31 cellular contexts compared by ENCODE assay signal in the genomic region with DNA sequence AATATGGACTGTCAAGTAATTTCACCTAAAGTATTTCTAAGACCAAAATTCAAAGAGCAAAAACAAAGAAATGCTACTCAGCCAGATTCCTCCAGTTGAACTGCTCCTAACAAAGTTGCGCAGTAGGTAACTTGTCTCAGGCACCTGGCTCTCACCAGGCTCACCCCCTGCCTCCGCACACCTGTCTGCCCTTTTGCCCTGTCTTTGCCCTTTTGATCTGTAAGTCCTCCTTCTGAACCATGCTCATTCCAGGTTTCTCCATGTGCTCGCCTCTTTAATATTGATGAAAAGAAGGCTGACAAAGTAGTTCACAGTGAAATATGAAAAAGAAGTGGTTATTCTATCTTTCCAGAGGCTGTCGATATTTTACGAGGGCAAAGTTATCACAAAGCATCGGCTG.
"Had no signal": no experiment of that assay in that cellular context is flagged by ENCODE, and none has a peak within 500 bp of the region (broad histone marks: within the 10 kb centered on the region; RNA-seq: fewer than 3 reads in every experiment).

No MANE protein-coding gene starts in this region.

- H3K27ac ChIP-seq: brain microvascular endothelial cell, gastrocnemius medialis, left ventricle myocardium inferior, parathyroid adenoma, testis, upper lobe of left lung, vagina had no signal

- H3K9ac ChIP-seq: parathyroid adenoma had no signal

- H3K4me1 ChIP-seq: gastrocnemius medialis, left ventricle myocardium inferior, parathyroid adenoma, testis, upper lobe of left lung had no signal

- H3K36me3 Mint-ChIP-seq: activated CD4-positive, alpha-beta memory T cell treated with anti-CD3 and anti-CD28 coated beads for 36 hours; activated naive CD8-positive, alpha-beta T cell treated with anti-CD3 and anti-CD28 coated beads, Interleukin-2, amount 10 ng/mL, durations not matched to agents 7 days and 5 days; naive thymus-derived CD8-positive, alpha-beta T cell had no signal

- H3K4me1 Mint-ChIP-seq: activated CD4-positive, alpha-beta T cell treated with anti-CD3 and anti-CD28 coated beads, Interleukin-2, amount 10 ng/mL, durations not matched to agents 24 days and 14 days; activated naive CD8-positive, alpha-beta T cell treated with anti-CD3 and anti-CD28 coated beads, Interleukin-2, amount 10 ng/mL, durations not matched to agents 7 days and 5 days; naive thymus-derived CD8-positive, alpha-beta T cell; T-helper 17 cell had no signal

- H3K4me3 Mint-ChIP-seq: activated CD4-positive, alpha-beta memory T cell treated with anti-CD3 and anti-CD28 coated beads for 36 hours; activated CD4-positive, alpha-beta T cell treated with anti-CD3 and anti-CD28 coated beads, Interleukin-2, amount 10 ng/mL, durations not matched to agents 24 days and 14 days; activated naive CD4-positive, alpha-beta T cell treated with anti-CD3 and anti-CD28 coated beads for 36 hours; activated naive CD8-positive, alpha-beta T cell treated with anti-CD3 and anti-CD28 coated beads, Interleukin-2, amount 10 ng/mL, durations not matched to agents 7 days and 5 days; activated T-helper 1 cell treated with anti-CD3 and anti-CD28 coated beads, Interleukin-12 subunit alpha, Interleukin-12 subunit beta, Interleukin-2, Interleukin-4 antibody, amounts not matched to agents 30 ng/mL and 10 ng/mL and 1 ng/mL, durations not matched to agents 14 hours and 24 hours and 36 hours; effector memory CD8-positive, alpha-beta T cell; naive thymus-derived CD8-positive, alpha-beta T cell; neural crest cell; T-helper 17 cell had no signal

- H3K9me3 ChIP-seq: gastrocnemius medialis, left ventricle myocardium inferior, testis, upper lobe of left lung, vagina had no signal

- H3K36me3 ChIP-seq: brain microvascular endothelial cell, gastrocnemius medialis, left ventricle myocardium inferior, upper lobe of left lung, vagina had no signal

- H3K27me3 Mint-ChIP-seq: activated CD4-positive, alpha-beta memory T cell treated with anti-CD3 and anti-CD28 coated beads for 36 hours; activated CD4-positive, alpha-beta T cell treated with anti-CD3 and anti-CD28 coated beads, Interleukin-2, amount 10 ng/mL, durations not matched to agents 24 days and 14 days; activated naive CD8-positive, alpha-beta T cell treated with anti-CD3 and anti-CD28 coated beads, Interleukin-2, amount 10 ng/mL, durations not matched to agents 7 days and 5 days; T-helper 17 cell had no signal

- H3K27ac Mint-ChIP-seq: activated CD4-positive, alpha-beta memory T cell treated with anti-CD3 and anti-CD28 coated beads for 36 hours; activated CD4-positive, alpha-beta T cell treated with anti-CD3 and anti-CD28 coated beads, Interleukin-2, amount 10 ng/mL, durations not matched to agents 24 days and 14 days; activated naive CD4-positive, alpha-beta T cell treated with anti-CD3 and anti-CD28 coated beads for 36 hours; activated naive CD8-positive, alpha-beta T cell treated with anti-CD3 and anti-CD28 coated beads, Interleukin-2, amount 10 ng/mL, durations not matched to agents 7 days and 5 days; activated T-helper 1 cell treated with anti-CD3 and anti-CD28 coated beads, Interleukin-12 subunit alpha, Interleukin-12 subunit beta, Interleukin-2, Interleukin-4 antibody, amounts not matched to agents 30 ng/mL and 10 ng/mL and 1 ng/mL, durations not matched to agents 14 hours and 24 hours and 36 hours; effector memory CD8-positive, alpha-beta T cell; naive thymus-derived CD8-positive, alpha-beta T cell; T-helper 17 cell had no signal

- ATAC-seq: effector memory CD8-positive, alpha-beta T cell; gastrocnemius medialis; naive thymus-derived CD8-positive, alpha-beta T cell; right cardiac atrium; stimulated activated naive CD8-positive, alpha-beta T cell treated with anti-CD3 and anti-CD28 coated beads, Interleukin-15, Interleukin-2, amounts not matched to agents 100 U/mL and 50 U/mL, for 24 hours; T-helper 17 cell had no signal

- DNase-seq: activated CD4-positive, alpha-beta memory T cell treated with anti-CD3 and anti-CD28 coated beads for 36 hours; activated CD4-positive, alpha-beta T cell treated with anti-CD3 and anti-CD28 coated beads, Interleukin-2, amount 10 ng/mL, durations not matched to agents 24 days and 14 days; activated CD4-positive, CD25-positive, alpha-beta regulatory T cell treated with anti-CD3 and anti-CD28 coated beads, Interleukin-2, amount 50 U/mL, for 72 hours; activated CD8-positive, alpha-beta memory T cell treated with anti-CD3 and anti-CD28 coated beads, Interleukin-2, amount 50 U/mL, for 4 hours; activated effector memory CD4-positive, alpha-beta T cell treated with anti-CD3 and anti-CD28 coated beads, Interleukin-2, amount 50 U/mL, for 16 hours; activated naive CD4-positive, alpha-beta T cell treated with anti-CD3 and anti-CD28 coated beads for 36 hours; activated naive CD8-positive, alpha-beta T cell treated with anti-CD3 and anti-CD28 coated beads, Interleukin-2, amount 10 ng/mL, durations not matched to agents 7 days and 5 days; activated T-cell treated with anti-CD3 and anti-CD28 coated beads, Interleukin-2, amount 50 U/mL, for 1 hour; amniotic stem cell; brain microvascular endothelial cell; cortex of kidney; effector memory CD8-positive, alpha-beta T cell; erythroblast; gastrocnemius medialis; glutamatergic neuron; islet precursor cell; left ventricle myocardium inferior; naive thymus-derived CD8-positive, alpha-beta T cell; nucleus accumbens; right cardiac atrium; stimulated activated CD4-positive, alpha-beta T cell treated with anti-CD3 and anti-CD28 coated beads, Interleukin-12 subunit alpha, Interleukin-12 subunit beta, amount 100 ng/mL, for 4 hours; stimulated activated CD4-positive, alpha-beta T cell treated with anti-CD3 and anti-CD28 coated beads, Interleukin-4, amount 100 ng/mL, for 1 hour; stimulated activated naive CD8-positive, alpha-beta T cell treated with anti-CD3 and anti-CD28 coated beads, Interleukin-15, Interleukin-2, amounts not matched to agents 100 U/mL and 50 U/mL, for 24 hours; T-helper 17 cell; T1000; testis; upper lobe of left lung had no signal

- H3K4me3 ChIP-seq: gastrocnemius medialis, left ventricle myocardium inferior, testis, upper lobe of left lung, vagina had no signal

- H3K9me3 Mint-ChIP-seq: activated CD4-positive, alpha-beta memory T cell treated with anti-CD3 and anti-CD28 coated beads for 36 hours; activated CD4-positive, alpha-beta T cell treated with anti-CD3 and anti-CD28 coated beads, Interleukin-2, amount 10 ng/mL, durations not matched to agents 24 days and 14 days; activated naive CD4-positive, alpha-beta T cell treated with anti-CD3 and anti-CD28 coated beads for 36 hours; activated naive CD8-positive, alpha-beta T cell treated with anti-CD3 and anti-CD28 coated beads, Interleukin-2, amount 10 ng/mL, durations not matched to agents 7 days and 5 days; activated T-helper 1 cell treated with anti-CD3 and anti-CD28 coated beads, Interleukin-12 subunit alpha, Interleukin-12 subunit beta, Interleukin-2, Interleukin-4 antibody, amounts not matched to agents 30 ng/mL and 10 ng/mL and 1 ng/mL, durations not matched to agents 14 hours and 24 hours and 36 hours; neural crest cell had no signal

- H2AFZ ChIP-seq: parathyroid adenoma had no signal

- H3K27me3 ChIP-seq: brain microvascular endothelial cell, gastrocnemius medialis, testis, upper lobe of left lung, vagina had no signal

- H3K79me2 ChIP-seq: parathyroid adenoma had no signal
